In genomic region chr4:73759357-73759756, GRCh38 we compare ENCODE assay signal across 23 cellular contexts. TPM values are rescaled to one million over a fixed set of nuclear protein-coding genes. Genes with fewer than 3 reads are reported as not detected.
A peak's percentile ranks its signal among the peaks of the same experiment; 100 is the strongest.
DNase-seq lines count a peak whose midpoint lies in the region; ATAC-seq and TF ChIP-seq lines count a peak whose summit lies in the region.
"Had no signal": no experiment of that assay in that cellular context is flagged by ENCODE, and none has a peak within 500 bp of the region (broad histone marks: within the 10 kb centered on the region; RNA-seq: fewer than 3 reads in every experiment).

No MANE protein-coding gene starts in this region.

- H3K4me1 ChIP-seq in neutrophil (ENCODE audit: control insufficient read depth in 1 of 2, insufficient read depth in 1 of 2, low read depth in 1 of 2, low read length in 1 of 2) = peaks cover 47 to 48% of the 10 kb centered on the region in 2 experiments
- H3K4me1 ChIP-seq in gastroesophageal sphincter = no peaks in the 10 kb centered on the region
- H3K4me1 ChIP-seq: A549, BE2C, HAP-1 had no signal

- WGBS in gastroesophageal sphincter (ENCODE audit: low coverage in 1 of 2), 2 donors = 59 to 76% methylated on average over 2 of the region's 2 CpGs

- TF ChIP-seq EP300 in gastroesophageal sphincter (IDR thresholded peaks at IDR 0.05) = no peak

- TF ChIP-seq POLR2A in gastroesophageal sphincter (IDR thresholded peaks at IDR 0.05) = no peak

- peak; percentile 16 for DNase-seq in NCI-H226
- peak; percentile 32 for DNase-seq in amniotic epithelial cell (ENCODE audit: low read depth)
- peak; percentile 4 for DNase-seq in fibroblast of mammary gland (ENCODE audit: low read depth)
- DNase-seq: 8988T; ACHN; AML-193; BE2C; CD4-positive, alpha-beta T cell; CD8-positive, alpha-beta memory T cell; DMS 273 treated with DMSO at 0.1 percent for 48 hours; DMS79; EL; GDM1; HFFc6 had no signal

- H3K27ac ChIP-seq in neutrophil (peak overlapping the region; percentile 83), gastroesophageal sphincter (no peak overlapping the region)
- H3K27ac ChIP-seq: A549; BLaER1 treated with 17β-estradiol and CSF1 and Interleukin-3, amounts not matched to agents 10 nM and 100 nM had no signal

- ATAC-seq in GM18498 (IDR thresholded peaks at IDR 0.05; ENCODE audit: unreplicated experiment) (no peak), gastroesophageal sphincter (no peak), HG03196 (IDR thresholded peaks at IDR 0.05; ENCODE audit: unreplicated experiment) (no peak)
- ATAC-seq: A549, GM12878, GM23338 had no signal

- no peak overlapping the region for H3K4me3 ChIP-seq in fibroblast of mammary gland (ENCODE audit: control insufficient read depth, low read depth, low read length)
- H3K4me3 ChIP-seq in neutrophil (ENCODE audit: low read depth in 1 of 2, low read length in 1 of 2) = no peak overlapping the region
- H3K4me3 ChIP-seq in gastroesophageal sphincter = no peak overlapping the region
- H3K4me3 ChIP-seq: A549; BLaER1 treated with 17β-estradiol and CSF1 and Interleukin-3, amounts not matched to agents 10 nM and 100 nM; GM12878; GM23338; HAP-1 had no signal

- TF ChIP-seq CTCF in fibroblast of mammary gland (conservative IDR thresholded peaks at IDR 0.05; ENCODE audit: control insufficient read depth, insufficient read depth, low read depth, low read length) = no peak
- TF ChIP-seq CTCF in neutrophil (IDR thresholded peaks at IDR 0.05) = no peak
- no peak for TF ChIP-seq CTCF in gastroesophageal sphincter (IDR thresholded peaks at IDR 0.05)

- H3K9me3 ChIP-seq in neutrophil = no peaks in the 10 kb centered on the region
- H3K9me3 ChIP-seq in gastroesophageal sphincter = no peaks in the 10 kb centered on the region
- H3K9me3 ChIP-seq: A549; BE2C; BLaER1 treated with 17β-estradiol and CSF1 and Interleukin-3, amounts not matched to agents 10 nM and 100 nM; HAP-1 had no signal

- H3K36me3 ChIP-seq in neutrophil (no peaks in the 10 kb centered on the region), gastroesophageal sphincter (no peaks in the 10 kb centered on the region)
- H3K36me3 ChIP-seq: BE2C; BLaER1 treated with 17β-estradiol and CSF1 and Interleukin-3, amounts not matched to agents 10 nM and 100 nM; HAP-1 had no signal

- H3K27me3 ChIP-seq in neutrophil (no peaks in the 10 kb centered on the region), gastroesophageal sphincter (no peaks in the 10 kb centered on the region)
- H3K27me3 ChIP-seq: BE2C; BLaER1 treated with 17β-estradiol and CSF1 and Interleukin-3, amounts not matched to agents 10 nM and 100 nM had no signal

RNA-seq across cellular contexts. Expression of gene CXCL8, which starts 19.0 kb away (rescaled TPM):
- total RNA-seq in gastroesophageal sphincter = 1 to 10 TPM in 2 of 4 donors, under 1 TPM in 1, not detected in 1; 0.62 to 1.9 (median 1.2) TPM
- total RNA-seq: GM23338 had no signal
